In genomic region chr6:30516754-30517076, GRCh38 we compare ENCODE assay signal across 8 cellular contexts. TPM values are rescaled to one million over a fixed set of nuclear protein-coding genes. Genes with fewer than 3 reads are reported as not detected.
A peak's percentile ranks its signal among the peaks of the same experiment; 100 is the strongest.
DNase-seq lines count a peak whose midpoint lies in the region; ATAC-seq and TF ChIP-seq lines count a peak whose summit lies in the region.
"Not testable (repeated sequence)": the region's sequence is repeated elsewhere in the genome, so short reads cannot be mapped to it uniquely, and the experiment has no call there.

No MANE protein-coding gene starts in this region.

- intact Hi-C loops in Caco-2 (cut with micrococcal nuclease; ENCODE audit: unreplicated experiment) = not testable (repeated sequence)
- intact Hi-C loops in activated CD4-positive, alpha-beta memory T cell treated with anti-CD3 and anti-CD28 coated beads for 36 hours (cut with micrococcal nuclease) = loop anchor here (1.0 kb wide), 5 partner anchors 8 to 40 kb away; partner anchors contain the start of genes GNL1 and HLA-E

- H4K91ac ChIP-seq in mesenchymal stem cell (ENCODE audit: low read length) = not testable (repeated sequence)

- in situ Hi-C loops in brain microvascular endothelial cell (cut with HindIII; ENCODE audit: low pct_ligation_motif_present, low sequenced_read_pairs) = not testable (repeated sequence)

- TF ChIP-seq CTCF in Caco-2 (IDR thresholded peaks at IDR 0.05; ENCODE audit: insufficient read depth in 1 of 2, low read depth in 1 of 2, low read length in 1 of 2, severe bottlenecking in 1 of 2, unreplicated experiment in 1 of 2); MM.1S (IDR thresholded peaks at IDR 0.05; ENCODE audit: low read length); brain microvascular endothelial cell (IDR thresholded peaks at IDR 0.05; ENCODE audit: low read depth, low read length, missing control alignments); fibroblast of villous mesenchyme (IDR thresholded peaks at IDR 0.05; ENCODE audit: insufficient read depth, low read depth, low read length); upper lobe of left lung (IDR thresholded peaks at IDR 0.05): not testable (repeated sequence)

- H3K27ac ChIP-seq in MM.1S (ENCODE audit: low read length) (peak overlapping the region; percentile 90), brain microvascular endothelial cell (peak overlapping the region; percentile 93), mesenchymal stem cell (ENCODE audit: low read length, poor library complexity, severe bottlenecking) (peak overlapping the region; percentile 65), rectal smooth muscle tissue (ENCODE audit: low read depth, low read length) (peak overlapping the region; percentile 88), upper lobe of left lung (peak overlapping the region; percentile 94 to 98 (median 96))

- not testable (repeated sequence) for H3K27ac Mint-ChIP-seq in Caco-2 (ENCODE audit: unreplicated experiment)
- peak overlapping the region; percentile 98 for H3K27ac Mint-ChIP-seq in activated CD4-positive, alpha-beta memory T cell treated with anti-CD3 and anti-CD28 coated beads for 36 hours

- peak overlapping the region; percentile 80 for H3K4me2 ChIP-seq in MM.1S (ENCODE audit: low read depth, low read length)
- peak overlapping the region; percentile 86 for H3K4me2 ChIP-seq in mesenchymal stem cell (ENCODE audit: low read length, poor library complexity, severe bottlenecking)

- not testable (repeated sequence) for H4K20me1 ChIP-seq in MM.1S (ENCODE audit: insufficient read depth, low read length)

- H3K4ac ChIP-seq in mesenchymal stem cell (ENCODE audit: low read depth in 1 of 2, low read length in 2 of 2) = not testable (repeated sequence)

- H3K4me1 Mint-ChIP-seq in Caco-2 (ENCODE audit: low read depth, unreplicated experiment) = not testable (repeated sequence)
- peaks cover 60% of the 10 kb centered on the region for H3K4me1 Mint-ChIP-seq in activated CD4-positive, alpha-beta memory T cell treated with anti-CD3 and anti-CD28 coated beads for 36 hours (ENCODE audit: low read depth)

- H3F3A ChIP-seq in MM.1S (ENCODE audit: insufficient read depth, low read length) = peaks cover 17% of the 10 kb centered on the region

- H3K9me3 Mint-ChIP-seq in Caco-2 (ENCODE audit: unreplicated experiment) = not testable (repeated sequence)
- H3K9me3 Mint-ChIP-seq in activated CD4-positive, alpha-beta memory T cell treated with anti-CD3 and anti-CD28 coated beads for 36 hours = peaks cover 13% of the 10 kb centered on the region

- H2BK12ac ChIP-seq in mesenchymal stem cell (ENCODE audit: low read length in 2 of 2) = not testable (repeated sequence)

- not testable (repeated sequence) for H2BK5ac ChIP-seq in mesenchymal stem cell (ENCODE audit: low read depth, low read length, poor library complexity, severe bottlenecking)

- H3K9ac ChIP-seq in MM.1S (ENCODE audit: low read length) (peak overlapping the region; percentile 66; the same call in 1 of the 2 replicates), mesenchymal stem cell (ENCODE audit: low read length) (peak overlapping the region; percentile 95)
- H3K9ac ChIP-seq in rectal smooth muscle tissue (ENCODE audit: low read length) = not testable (repeated sequence)

- H2BK15ac ChIP-seq in mesenchymal stem cell (ENCODE audit: low read depth, poor library complexity, severe bottlenecking) = not testable (repeated sequence)

- H3K9me2 ChIP-seq in MM.1S (replicated peaks; ENCODE audit: insufficient read depth, low read length) = not testable (repeated sequence)

- H3K79me1 ChIP-seq in mesenchymal stem cell (replicated peaks; ENCODE audit: low read length, poor library complexity, severe bottlenecking) = not testable (repeated sequence)

- not testable (repeated sequence) for ATAC-seq in upper lobe of left lung (ENCODE audit: low FRiP score in 2 of 2)

- not testable (repeated sequence) for H3K27me3 Mint-ChIP-seq in Caco-2 (ENCODE audit: insufficient read depth, unreplicated experiment); activated CD4-positive, alpha-beta memory T cell treated with anti-CD3 and anti-CD28 coated beads for 36 hours

- not testable (repeated sequence) for H3K79me2 ChIP-seq in MM.1S (ENCODE audit: low read length)

- not testable (repeated sequence) for H2AK5ac ChIP-seq in mesenchymal stem cell (ENCODE audit: low read length, severe bottlenecking)

- H3K36me3 ChIP-seq in Caco-2 (ENCODE audit: control insufficient read depth, insufficient read depth, low read length); MM.1S (replicated peaks; ENCODE audit: insufficient read depth, low read length); brain microvascular endothelial cell (replicated peaks); mesenchymal stem cell (ENCODE audit: control insufficient read depth in 1 of 2, insufficient read depth in 2 of 2, low read depth in 1 of 2, low read length in 2 of 2); rectal smooth muscle tissue (ENCODE audit: control insufficient read depth, insufficient read depth, low read length); upper lobe of left lung: not testable (repeated sequence)

- H3K4me3 Mint-ChIP-seq in Caco-2 (ENCODE audit: unreplicated experiment) = peak overlapping the region; percentile 61
- H3K4me3 Mint-ChIP-seq in activated CD4-positive, alpha-beta memory T cell treated with anti-CD3 and anti-CD28 coated beads for 36 hours = peak overlapping the region; percentile 78

- H3K4me3 ChIP-seq in Caco-2 (ENCODE audit: low read depth, low read length) (peak overlapping the region; percentile 26), MM.1S (ENCODE audit: low read length) (peak overlapping the region; percentile 68; the same call in 1 of the 2 replicates), brain microvascular endothelial cell (ENCODE audit: low read depth, low read length) (peak overlapping the region; percentile 59), fibroblast of villous mesenchyme (ENCODE audit: low read depth, low read length) (peak overlapping the region; percentile 62), mesenchymal stem cell (ENCODE audit: insufficient read depth in 1 of 2, low read depth in 1 of 2, low read length in 2 of 2) (peak overlapping the region in 1 of 2 experiments; percentile 80), rectal smooth muscle tissue (ENCODE audit: low read length) (peak overlapping the region; percentile 66), upper lobe of left lung (peak overlapping the region in 3 of 4 donors; percentile 33 to 48 (median 46))

- H4K8ac ChIP-seq in mesenchymal stem cell (ENCODE audit: low read length) = not testable (repeated sequence)

- H3K14ac ChIP-seq in mesenchymal stem cell (ENCODE audit: low read length in 2 of 2) = not testable (repeated sequence)

- H3K36me3 Mint-ChIP-seq in Caco-2 (ENCODE audit: insufficient read depth, unreplicated experiment) = not testable (repeated sequence)
- peaks cover 14% of the 10 kb centered on the region for H3K36me3 Mint-ChIP-seq in activated CD4-positive, alpha-beta memory T cell treated with anti-CD3 and anti-CD28 coated beads for 36 hours

- POLR2A ChIA-PET in Caco-2 (lab: Charles Lee) = interaction anchor here (0.7 kb wide), 1 partner anchor 108 kb away, joined by 4 read pairs; no protein-coding TSS in a partner anchor
- POLR2A ChIA-PET in activated CD4-positive, alpha-beta memory T cell treated with anti-CD3 and anti-CD28 coated beads for 36 hours (lab: Charles Lee) = interaction anchor here (0.7 to 2.0 kb wide), 5 partner anchors 12 to 891 kb away, joined by 3 to 21 read pairs (median 5); no protein-coding TSS in a partner anchor

- H3K4me1 ChIP-seq in Caco-2; MM.1S (ENCODE audit: low read length); mesenchymal stem cell (ENCODE audit: control insufficient read depth, insufficient read depth, low read depth, low read length); rectal smooth muscle tissue (ENCODE audit: control insufficient read depth, insufficient read depth, low read length): not testable (repeated sequence)
- H3K4me1 ChIP-seq in upper lobe of left lung = peaks cover 30 to 35% (median 32%) of the 10 kb centered on the region in 4 donors

- not testable (repeated sequence) for BruUV-seq in Caco-2 (replicated peaks; lab: Mats Ljungman, UMichigan)

- not testable (repeated sequence) for H2BK120ac ChIP-seq in mesenchymal stem cell (ENCODE audit: low read depth, low read length)

- peak overlapping the region in 1 of 2 experiments; percentile 73 for H3K18ac ChIP-seq in mesenchymal stem cell (ENCODE audit: low read depth in 1 of 2, low read length in 2 of 2)

- CTCF ChIA-PET in Caco-2 (lab: Charles Lee) = not testable (repeated sequence)
- CTCF ChIA-PET in activated CD4-positive, alpha-beta memory T cell treated with anti-CD3 and anti-CD28 coated beads for 36 hours (lab: Charles Lee) = interaction anchor here (0.6 to 3.9 kb wide), 5 partner anchors 9 to 80 kb away, joined by 3 to 15 read pairs (median 4); no protein-coding TSS in a partner anchor

- not testable (repeated sequence) for H3K9me3 ChIP-seq in Caco-2; MM.1S (replicated peaks; ENCODE audit: insufficient read depth, low read length); mesenchymal stem cell (ENCODE audit: control insufficient read depth, low read length); upper lobe of left lung

- not testable (repeated sequence) for DNase-seq in Caco-2; MM.1S; activated CD4-positive, alpha-beta memory T cell treated with anti-CD3 and anti-CD28 coated beads for 36 hours; brain microvascular endothelial cell; fibroblast of villous mesenchyme (ENCODE audit: low read depth); mesenchymal stem cell; upper lobe of left lung

- H3K27me3 ChIP-seq in Caco-2 (replicated peaks; ENCODE audit: control insufficient read depth, insufficient read depth, low read length); MM.1S (replicated peaks; ENCODE audit: insufficient read depth, low read length); brain microvascular endothelial cell (replicated peaks); mesenchymal stem cell (ENCODE audit: control insufficient read depth in 1 of 2, insufficient read depth in 1 of 2, low read length in 2 of 2); rectal smooth muscle tissue (ENCODE audit: control insufficient read depth, insufficient read depth, low read length); upper lobe of left lung: not testable (repeated sequence)

- 95% methylated on average over 5 of the region's 9 CpGs for WGBS in mesenchymal stem cell
- 37 to 41% methylated on average over 9 of the region's 9 CpGs for WGBS in upper lobe of left lung, 2 donors

- not testable (repeated sequence) for TF ChIP-seq EP300 in upper lobe of left lung (IDR thresholded peaks at IDR 0.05)

- H2AFZ ChIP-seq in MM.1S (ENCODE audit: low read length) (0 out of 2 replicates have a peak overlapping the region, but pooled peaks have one; percentile 69), mesenchymal stem cell (ENCODE audit: low read depth, low read length) (peak overlapping the region; percentile 23)

- TF ChIP-seq POLR2A in upper lobe of left lung (IDR thresholded peaks at IDR 0.05) = not testable (repeated sequence)

- H3K23ac ChIP-seq in mesenchymal stem cell (ENCODE audit: low read length in 2 of 2) = not testable (repeated sequence)

RNA-seq across cellular contexts. Expression of gene HLA-E, which starts 27.4 kb away (rescaled TPM):
- 47.0 and 49.6 TPM in 2 replicates for total RNA-seq in Caco-2 (2022)
- total RNA-seq in activated CD4-positive, alpha-beta memory T cell treated with anti-CD3 and anti-CD28 coated beads for 36 hours = 100 to 1,000 TPM; 481 to 485 TPM
- total RNA-seq in fibroblast of villous mesenchyme = 165 and 183 TPM in 2 replicates
- polyA plus RNA-seq in mesenchymal stem cell (2013, experiment 1 of 2) = 151 TPM
- polyA plus RNA-seq in mesenchymal stem cell (2013, experiment 2 of 2) = 150 TPM
- 1,000 to 10,000 TPM in 2 of 6 donors, 100 to 1,000 TPM in 4; 553 to 1,296 (median 975) TPM for total RNA-seq in upper lobe of left lung

RNA-seq across cellular contexts. Expression of gene GNL1, which starts 39.6 kb away (rescaled TPM):
- total RNA-seq in Caco-2 (2022) (84.1 and 94.1 TPM in 2 replicates), fibroblast of villous mesenchyme (50.3 and 52.7 TPM in 2 replicates), upper lobe of left lung (10 to 100 TPM; 30.4 to 60.6 (median 51.2) TPM)
- total RNA-seq in activated CD4-positive, alpha-beta memory T cell treated with anti-CD3 and anti-CD28 coated beads for 36 hours = 10 to 100 TPM; 94.0 to 95.8 TPM
- 38.9 TPM for polyA plus RNA-seq in mesenchymal stem cell (2013, experiment 1 of 2)
- polyA plus RNA-seq in mesenchymal stem cell (2013, experiment 2 of 2) = 36.3 TPM

RNA-seq across cellular contexts. Expression of gene PRR3, which starts 40.4 kb away (rescaled TPM):
- 20.3 and 20.8 TPM in 2 replicates for total RNA-seq in Caco-2 (2022)
- 10 to 100 TPM; 22.4 to 22.6 TPM for total RNA-seq in activated CD4-positive, alpha-beta memory T cell treated with anti-CD3 and anti-CD28 coated beads for 36 hours
- 5.8 and 6.0 TPM in 2 replicates for total RNA-seq in fibroblast of villous mesenchyme
- 14.0 TPM for polyA plus RNA-seq in mesenchymal stem cell (2013, experiment 1 of 2)
- 13.0 TPM for polyA plus RNA-seq in mesenchymal stem cell (2013, experiment 2 of 2)
- total RNA-seq in upper lobe of left lung = 10 to 100 TPM in 1 of 6 donors, 1 to 10 TPM in 5; 6.0 to 13.6 (median 7.0) TPM

RNA-seq across cellular contexts. Expression of gene ABCF1, which starts 54.5 kb away (rescaled TPM):
- total RNA-seq in Caco-2 (2022) = 93.7 and 95.6 TPM in 2 replicates
- 10 to 100 TPM; 87.0 to 87.1 TPM for total RNA-seq in activated CD4-positive, alpha-beta memory T cell treated with anti-CD3 and anti-CD28 coated beads for 36 hours
- total RNA-seq in fibroblast of villous mesenchyme = 30.9 and 37.6 TPM in 2 replicates
- 50.0 TPM for polyA plus RNA-seq in mesenchymal stem cell (2013, experiment 1 of 2)
- polyA plus RNA-seq in mesenchymal stem cell (2013, experiment 2 of 2) = 49.7 TPM
- 10 to 100 TPM; 41.2 to 57.6 (median 52.9) TPM for total RNA-seq in upper lobe of left lung
